In the genomic region with DNA sequence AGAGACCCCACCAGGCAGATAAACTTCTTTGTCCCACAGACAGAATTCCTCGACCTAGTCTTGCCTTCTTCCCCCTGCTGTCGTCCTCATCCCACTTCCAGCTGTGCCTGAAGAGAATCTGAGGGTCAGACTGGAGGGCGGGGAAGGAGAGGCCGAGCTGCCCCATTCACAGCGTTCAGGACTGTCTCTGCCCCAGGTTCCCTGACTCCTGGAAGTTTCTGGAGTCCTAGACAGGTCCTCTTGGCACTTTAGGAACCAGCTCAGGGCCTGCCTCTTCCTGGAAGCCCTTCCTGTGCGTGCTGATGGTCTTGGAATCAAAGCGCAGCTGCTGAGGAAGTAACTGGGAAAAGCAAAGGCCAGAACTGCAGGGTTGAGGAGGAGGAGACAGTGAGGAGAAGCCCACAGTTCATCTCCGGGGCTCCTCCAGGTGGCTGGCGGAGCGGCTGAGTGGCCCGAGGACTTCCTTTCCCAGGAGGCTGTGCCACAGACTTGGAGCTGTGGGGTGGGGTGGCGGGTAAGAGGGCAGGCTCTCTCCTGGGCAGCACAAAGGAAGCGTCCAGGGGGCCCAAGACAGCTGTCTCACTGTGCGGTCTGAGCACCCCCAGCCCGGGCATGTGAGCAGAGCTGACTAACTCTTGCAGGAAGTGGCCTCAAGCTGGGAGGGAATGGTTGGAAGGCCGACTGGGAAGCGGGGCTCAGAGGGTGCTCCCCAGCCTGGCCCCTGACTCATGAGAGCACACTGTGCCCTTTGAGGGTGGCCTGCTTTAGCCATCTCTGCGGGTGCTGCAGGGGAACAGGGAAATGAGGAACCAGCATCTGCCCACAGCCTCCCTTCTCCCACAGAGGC, we compare ENCODE assay signal across 2 cellular contexts.
TF ChIP-seq lines count a peak whose summit lies in the region.

No MANE protein-coding gene starts in this region.

TF ChIP-seq in A549, 52 proteins besides CTCF, POLR2A, EP300 and RAD21 (continues in another document):
- TF ChIP-seq NR3C1 (IDR thresholded peaks at IDR 0.05) (no peak), SREBF2 (IDR thresholded peaks at IDR 0.05) (no peak), REST (IDR thresholded peaks at IDR 0.05) (no peak), NPAS2 (CRISPR knock-in tag; IDR thresholded peaks at IDR 0.05; ENCODE audit: borderline replicate concordance) (no peak), CHD2 (IDR thresholded peaks at IDR 0.05; ENCODE audit: low read length, partially characterized antibody) (no peak), USF2 (IDR thresholded peaks at IDR 0.05) (no peak), POLR2AphosphoS2 (conservative IDR thresholded peaks at IDR 0.05; ENCODE audit: low read length) (no peak), MYC (IDR thresholded peaks at IDR 0.05; ENCODE audit: borderline replicate concordance, low read length) (no peak), HOXB5 (CRISPR knock-in tag; IDR thresholded peaks at IDR 0.05) (no peak), EHF (CRISPR knock-in tag; IDR thresholded peaks at IDR 0.05) (no peak), HOXA7 (CRISPR knock-in tag; IDR thresholded peaks at IDR 0.05) (no peak), ATOH8 (CRISPR knock-in tag; IDR thresholded peaks at IDR 0.05; ENCODE audit: low read depth) (peak; percentile 43; the same call in 1 of the 2 replicates), KDM5A (IDR thresholded peaks at IDR 0.05) (no peak), HEYL (CRISPR knock-in tag; IDR thresholded peaks at IDR 0.05) (no peak), NFE2L2 (conservative IDR thresholded peaks at IDR 0.05; ENCODE audit: low read length) (no peak), RNF2 (IDR thresholded peaks at IDR 0.05; ENCODE audit: borderline replicate concordance, low read depth) (no peak), MAZ (IDR thresholded peaks at IDR 0.05; ENCODE audit: borderline replicate concordance, low read depth, low read length) (no peak), JUN (IDR thresholded peaks at IDR 0.05) (no peak), PHF8 (IDR thresholded peaks at IDR 0.05; ENCODE audit: borderline replicate concordance, low read depth) (no peak), TFCP2L1 (CRISPR knock-in tag; IDR thresholded peaks at IDR 0.05) (no peak), FOSL2 (IDR thresholded peaks at IDR 0.05) (no peak), FOSL2 (CRISPR knock-in tag; IDR thresholded peaks at IDR 0.05) (peak; percentile 37), CBX8 (IDR thresholded peaks at IDR 0.05) (no peak), EHMT2 (IDR thresholded peaks at IDR 0.05; ENCODE audit: low read depth) (no peak), ZSCAN20 (CRISPR knock-in tag; IDR thresholded peaks at IDR 0.05) (no peak)
- TF ChIP-seq, protein P1, sequence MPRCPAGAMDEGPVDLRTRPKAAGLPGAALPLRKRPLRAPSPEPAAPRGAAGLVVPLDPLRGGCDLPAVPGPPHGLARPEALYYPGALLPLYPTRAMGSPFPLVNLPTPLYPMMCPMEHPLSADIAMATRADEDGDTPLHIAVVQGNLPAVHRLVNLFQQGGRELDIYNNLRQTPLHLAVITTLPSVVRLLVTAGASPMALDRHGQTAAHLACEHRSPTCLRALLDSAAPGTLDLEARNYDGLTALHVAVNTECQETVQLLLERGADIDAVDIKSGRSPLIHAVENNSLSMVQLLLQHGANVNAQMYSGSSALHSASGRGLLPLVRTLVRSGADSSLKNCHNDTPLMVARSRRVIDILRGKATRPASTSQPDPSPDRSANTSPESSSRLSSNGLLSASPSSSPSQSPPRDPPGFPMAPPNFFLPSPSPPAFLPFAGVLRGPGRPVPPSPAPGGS (IDR thresholded peaks at IDR 0.05) = no peak
- TF ChIP-seq, protein P2, sequence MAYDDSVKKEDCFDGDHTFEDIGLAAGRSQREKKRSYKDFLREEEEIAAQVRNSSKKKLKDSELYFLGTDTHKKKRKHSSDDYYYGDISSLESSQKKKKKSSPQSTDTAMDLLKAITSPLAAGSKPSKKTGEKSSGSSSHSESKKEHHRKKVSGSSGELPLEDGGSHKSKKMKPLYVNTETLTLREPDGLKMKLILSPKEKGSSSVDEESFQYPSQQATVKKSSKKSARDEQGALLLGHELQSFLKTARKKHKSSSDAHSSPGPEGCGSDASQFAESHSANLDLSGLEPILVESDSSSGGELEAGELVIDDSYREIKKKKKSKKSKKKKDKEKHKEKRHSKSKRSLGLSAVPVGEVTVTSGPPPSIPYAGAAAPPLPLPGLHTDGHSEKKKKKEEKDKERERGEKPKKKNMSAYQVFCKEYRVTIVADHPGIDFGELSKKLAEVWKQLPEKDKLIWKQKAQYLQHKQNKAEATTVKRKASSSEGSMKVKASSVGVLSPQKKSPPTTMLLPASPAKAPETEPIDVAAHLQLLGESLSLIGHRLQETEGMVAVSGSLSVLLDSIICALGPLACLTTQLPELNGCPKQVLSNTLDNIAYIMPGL (CRISPR knock-in tag; IDR thresholded peaks at IDR 0.05; ENCODE audit: borderline replicate concordance) = no peak

TF ChIP-seq in K562, 482 proteins besides CTCF, POLR2A, EP300 and RAD21:
- TF ChIP-seq GATAD2A (IDR thresholded peaks at IDR 0.05) = no peak
- TF ChIP-seq SIX5 (IDR thresholded peaks at IDR 0.05; ENCODE audit: borderline replicate concordance in 1 of 2, insufficient read depth in 1 of 2, low read depth in 1 of 2, low read length in 2 of 2) = no peak
- TF ChIP-seq PHB2 (IDR thresholded peaks at IDR 0.05; ENCODE audit: low read depth) = no peak
- TF ChIP-seq ZNF75A (CRISPR knock-in tag; IDR thresholded peaks at IDR 0.05) = no peak
- no peak for TF ChIP-seq SIN3B (IDR thresholded peaks at IDR 0.05; ENCODE audit: low read depth)
- TF ChIP-seq ETV5 (CRISPR knock-in tag; IDR thresholded peaks at IDR 0.05; ENCODE audit: low read depth) = no peak
- no peak for TF ChIP-seq BRF1 (IDR thresholded peaks at IDR 0.05; ENCODE audit: borderline replicate concordance, extremely low read depth, insufficient read length)
- no peak for TF ChIP-seq PHF8 (IDR thresholded peaks at IDR 0.05; ENCODE audit: borderline replicate concordance, low read length)
- no peak for TF ChIP-seq U2AF1 (optimal IDR thresholded peaks at IDR 0.05; ENCODE audit: low read depth, low read length)
- TF ChIP-seq, protein P3, sequence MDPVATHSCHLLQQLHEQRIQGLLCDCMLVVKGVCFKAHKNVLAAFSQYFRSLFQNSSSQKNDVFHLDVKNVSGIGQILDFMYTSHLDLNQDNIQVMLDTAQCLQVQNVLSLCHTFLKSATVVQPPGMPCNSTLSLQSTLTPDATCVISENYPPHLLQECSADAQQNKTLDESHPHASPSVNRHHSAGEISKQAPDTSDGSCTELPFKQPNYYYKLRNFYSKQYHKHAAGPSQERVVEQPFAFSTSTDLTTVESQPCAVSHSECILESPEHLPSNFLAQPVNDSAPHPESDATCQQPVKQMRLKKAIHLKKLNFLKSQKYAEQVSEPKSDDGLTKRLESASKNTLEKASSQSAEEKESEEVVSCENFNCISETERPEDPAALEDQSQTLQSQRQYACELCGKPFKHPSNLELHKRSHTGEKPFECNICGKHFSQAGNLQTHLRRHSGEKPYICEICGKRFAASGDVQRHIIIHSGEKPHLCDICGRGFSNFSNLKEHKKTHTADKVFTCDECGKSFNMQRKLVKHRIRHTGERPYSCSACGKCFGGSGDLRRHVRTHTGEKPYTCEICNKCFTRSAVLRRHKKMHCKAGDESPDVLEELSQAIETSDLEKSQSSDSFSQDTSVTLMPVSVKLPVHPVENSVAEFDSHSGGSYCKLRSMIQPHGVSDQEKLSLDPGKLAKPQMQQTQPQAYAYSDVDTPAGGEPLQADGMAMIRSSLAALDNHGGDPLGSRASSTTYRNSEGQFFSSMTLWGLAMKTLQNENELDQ (CRISPR knock-in tag; IDR thresholded peaks at IDR 0.05; ENCODE audit: borderline replicate concordance) = no peak
- TF ChIP-seq ZNF197 (CRISPR knock-in tag; IDR thresholded peaks at IDR 0.05; ENCODE audit: low read depth) = no peak
- TF ChIP-seq, protein P4, sequence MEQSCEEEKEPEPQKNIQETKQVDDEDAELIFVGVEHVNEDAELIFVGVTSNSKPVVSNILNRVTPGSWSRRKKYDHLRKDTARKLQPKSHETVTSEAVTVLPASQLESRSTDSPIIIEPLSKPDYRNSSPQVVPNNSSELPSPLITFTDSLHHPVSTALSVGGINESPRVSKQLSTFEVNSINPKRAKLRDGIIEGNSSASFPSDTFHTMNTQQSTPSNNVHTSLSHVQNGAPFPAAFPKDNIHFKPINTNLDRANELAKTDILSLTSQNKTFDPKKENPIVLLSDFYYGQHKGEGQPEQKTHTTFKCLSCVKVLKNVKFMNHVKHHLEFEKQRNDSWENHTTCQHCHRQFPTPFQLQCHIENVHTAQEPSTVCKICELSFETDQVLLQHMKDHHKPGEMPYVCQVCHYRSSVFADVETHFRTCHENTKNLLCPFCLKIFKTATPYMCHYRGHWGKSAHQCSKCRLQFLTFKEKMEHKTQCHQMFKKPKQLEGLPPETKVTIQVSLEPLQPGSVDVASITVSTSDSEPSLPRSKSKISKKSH (CRISPR knock-in tag; IDR thresholded peaks at IDR 0.05) = no peak
- no peak for TF ChIP-seq RNF2 (IDR thresholded peaks at IDR 0.05)
